ENCODE assay signal across 16 cellular contexts in genomic region chr1:64398937-64399336, GRCh38.
"Had no signal": no experiment of that assay in that cellular context is flagged by ENCODE, and none has a peak within 500 bp of the region (broad histone marks: within the 10 kb centered on the region; RNA-seq: fewer than 3 reads in every experiment).

No MANE protein-coding gene starts in this region.

- H3K9me3 ChIP-seq: heart left ventricle, testis, tibial nerve, upper lobe of right lung, vagina had no signal

- DNase-seq: effector CD4-positive, alpha-beta T cell; endodermal cell; heart left ventricle; hippocampal formation; mammary epithelial cell; naive thymus-derived CD8-positive, alpha-beta T cell; posterior cingulate gyrus; stimulated activated CD4-positive, alpha-beta T cell treated with anti-CD3 and anti-CD28 coated beads, Interleukin-2, amount 100 ng/mL, for 24 hours; stimulated activated CD4-positive, alpha-beta T cell treated with anti-CD3 and anti-CD28 coated beads, Interleukin-4, amount 100 ng/mL, for 4 hours; stimulated activated naive B cell treated with anti-CD40 and anti-IgM and Interleukin-4, amounts not matched to agents 10 μg/mL and 1 μg/mL and 100 μg/mL, for 72 hours; stimulated activated naive CD8-positive, alpha-beta T cell treated with anti-CD3 and anti-CD28 coated beads, Interleukin-15, amount 100 ng/mL, for 72 hours; testis; upper lobe of right lung had no signal

- H3K36me3 ChIP-seq: heart left ventricle, tibial nerve, upper lobe of right lung, vagina had no signal

- ATAC-seq: heart left ventricle; naive thymus-derived CD8-positive, alpha-beta T cell; sciatic nerve; stimulated activated naive B cell treated with anti-CD40 and anti-IgM and Interleukin-4, amounts not matched to agents 10 μg/mL and 1 μg/mL and 100 μg/mL, for 72 hours; stimulated activated naive CD8-positive, alpha-beta T cell treated with anti-CD3 and anti-CD28 coated beads, Interleukin-15, amount 100 ng/mL, for 72 hours; upper lobe of right lung had no signal

- H3K27me3 ChIP-seq: heart left ventricle, testis, tibial nerve, upper lobe of right lung, vagina had no signal

- H3K4me1 ChIP-seq: heart left ventricle, testis, tibial nerve, upper lobe of right lung, vagina had no signal

- H3K27ac ChIP-seq: heart left ventricle, testis, tibial nerve, upper lobe of right lung, vagina had no signal

- H3K4me3 ChIP-seq: heart left ventricle, testis, tibial nerve, upper lobe of right lung, vagina had no signal
